Comparison of ENCODE assay signal across 24 cellular contexts in genomic region chr1:212937034-212937433, GRCh38. TPM values are rescaled to one million over a fixed set of nuclear protein-coding genes. Genes with fewer than 3 reads are reported as not detected.
A peak's percentile ranks its signal among the peaks of the same experiment; 100 is the strongest.
DNase-seq lines count a peak whose midpoint lies in the region; ATAC-seq, FAIRE-seq and TF ChIP-seq lines count a peak whose summit lies in the region.
"Had no signal": no experiment of that assay in that cellular context is flagged by ENCODE, and none has a peak within 500 bp of the region (broad histone marks: within the 10 kb centered on the region; RNA-seq: fewer than 3 reads in every experiment).

No MANE protein-coding gene starts in this region.

- H3K9me3 ChIP-seq in hepatocyte (ENCODE audit: low read depth) (no peaks in the 10 kb centered on the region), HepG2 (ENCODE audit: low read length) (no peaks in the 10 kb centered on the region)

- no peak overlapping the region for H3K9ac ChIP-seq in HepG2 (ENCODE audit: insufficient read depth, low read depth, low read length)
- H3K9ac ChIP-seq: BLaER1 had no signal

- TF ChIP-seq RAD21 in HepG2 (CRISPR knock-in tag; IDR thresholded peaks at IDR 0.05) = no peak

- no peak overlapping the region for H2AFZ ChIP-seq in hepatocyte
- H2AFZ ChIP-seq in HepG2 (ENCODE audit: low read length) = no peak overlapping the region

- DNase-seq in NCI-H2171 treated with DMSO at 0.1 percent for 48 hours (lab: John Stamatoyannopoulos, UW) (peak; percentile 42), NCI-H2171 (lab: John Stamatoyannopoulos, UW) (no peak), hepatocyte (ENCODE audit: low spot score) (peak; percentile 8), HepG2 (ENCODE audit: low spot score) (no peak), posterior cingulate gyrus (no peak), GM13977 (ENCODE audit: low spot score) (no peak)
- DNase-seq: 8988T; ACHN; BE2C; C1 segment of cervical spinal cord; CD4-positive, alpha-beta memory T cell; CD8-positive, alpha-beta memory T cell; COR-L47; DMS79 treated with DMSO at 0.1 percent for 48 hours; GF-D8 had no signal

- no peaks in the 10 kb centered on the region for H3K36me3 ChIP-seq in hepatocyte (replicated peaks; ENCODE audit: insufficient read depth, low read depth)
- H3K36me3 ChIP-seq in HepG2 (replicated peaks in 1 of 2; ENCODE audit: control insufficient read depth in 1 of 2, insufficient read depth in 2 of 2, low read length in 2 of 2) = no peaks in the 10 kb centered on the region
- H3K36me3 ChIP-seq: BE2C, BLaER1 had no signal

- H3K79me2 ChIP-seq in hepatocyte (no peaks in the 10 kb centered on the region), HepG2 (ENCODE audit: insufficient read depth, low read length) (no peaks in the 10 kb centered on the region)

- no peaks in the 10 kb centered on the region for H3K27me3 ChIP-seq in hepatocyte
- no peaks in the 10 kb centered on the region for H3K27me3 ChIP-seq in HepG2 (ENCODE audit: control insufficient read depth in 1 of 2, insufficient read depth in 2 of 2, low read length in 2 of 2)
- H3K27me3 ChIP-seq: BE2C, BLaER1 had no signal

- no peak overlapping the region for H3K4me2 ChIP-seq in hepatocyte
- H3K4me2 ChIP-seq in HepG2 (ENCODE audit: low read depth, low read length) = peak overlapping the region; percentile 11; the same call in 1 of the 2 replicates
- H3K4me2 ChIP-seq: BLaER1 had no signal

- ATAC-seq in HepG2 (peak; percentile 90), GM18873 (IDR thresholded peaks at IDR 0.05; ENCODE audit: low FRiP score, unreplicated experiment) (no peak)

- in situ Hi-C loops in HepG2 (cut with HindIII; ENCODE audit: extremely low pct_ligation_motif_present, low pct_unique_long_range_greater_than_20kb) (no loop called here), GM13977 (cut with MboI; ENCODE audit: low pct_unique_long_range_greater_than_20kb, low sequenced_read_pairs, unreplicated experiment) (no loop called here)

- no peaks in the 10 kb centered on the region for H4K20me1 ChIP-seq in hepatocyte (ENCODE audit: insufficient read depth, poor library complexity, severe bottlenecking)
- no peaks in the 10 kb centered on the region for H4K20me1 ChIP-seq in HepG2 (ENCODE audit: insufficient read depth, low read length)
- H4K20me1 ChIP-seq: BLaER1 had no signal

- H3K27ac ChIP-seq in hepatocyte (no peak overlapping the region), HepG2 (ENCODE audit: extremely low read length, insufficient read depth, low read length) (peak overlapping the region; percentile 48)
- H3K27ac ChIP-seq: BLaER1 had no signal

- TF ChIP-seq CTCF in hepatocyte (IDR thresholded peaks at IDR 0.05; ENCODE audit: poor library complexity) (no peak), HepG2 (CRISPR knock-in tag; IDR thresholded peaks at IDR 0.05) (no peak), GM13977 (IDR thresholded peaks at IDR 0.05; ENCODE audit: extremely low read depth, insufficient read depth, missing control alignments) (no peak)

- intact Hi-C loops in HepG2 (cut with micrococcal nuclease; ENCODE audit: unreplicated experiment) = no loop called here
- intact Hi-C loops in posterior cingulate gyrus (cut with DNase I) = no loop called here

- H3K4me1 ChIP-seq in hepatocyte (ENCODE audit: insufficient read depth) (no peaks in the 10 kb centered on the region), HepG2 (ENCODE audit: insufficient read depth, low read length) (peaks cover 39% of the 10 kb centered on the region)
- H3K4me1 ChIP-seq: BE2C, BLaER1 had no signal

- no peak for TF ChIP-seq POLR2A in HepG2 (IDR thresholded peaks at IDR 0.05; ENCODE audit: insufficient read depth in 1 of 2, low read depth in 2 of 2, low read length in 2 of 2)

- H3K4me3 ChIP-seq in hepatocyte (no peak overlapping the region), HepG2 (replicated peaks in 1 of 3; ENCODE audit: insufficient read depth in 1 of 3, low read depth in 2 of 3, low read length in 3 of 3) (no peak overlapping the region)
- H3K4me3 ChIP-seq: BLaER1 had no signal

- no peak for FAIRE-seq in HepG2 (lab: Jason Lieb, UNC)
- FAIRE-seq: A204.1, D721Med, G401.6, GM12891, GM18507, GM19239 had no signal

- POLR2A ChIA-PET in HepG2 (lab: Yijun Ruan, JAX) = no interaction called here

- H3K9me2 ChIP-seq in hepatocyte (replicated peaks; ENCODE audit: insufficient read depth) = no peaks in the 10 kb centered on the region

- TF ChIP-seq EP300 in HepG2 (IDR thresholded peaks at IDR 0.05; ENCODE audit: low read depth in 2 of 2, low read length in 2 of 2) (0 out of 4 replicates have a peak, but pooled peaks of 1 of the 2 experiments have one; percentile 29), HepG2 (CRISPR knock-in tag; IDR thresholded peaks at IDR 0.05; ENCODE audit: borderline replicate concordance) (no peak)

- CTCF ChIA-PET in HepG2 (lab: Yijun Ruan, JAX; ENCODE audit: low intra/inter-chr PET ratio, low total read pairs) = no interaction called here

- BruUV-seq in HepG2 (replicated peaks; lab: Mats Ljungman, UMichigan) = no TSS peak

- 95% methylated on average over 3 of the region's 3 CpGs for WGBS in hepatocyte (ENCODE audit: low lambda C conversion rate, missing lambda C conversion rate)
- WGBS in HepG2 (ENCODE audit: low lambda C conversion rate) = 36% methylated on average over 3 of the region's 3 CpGs

TF ChIP-seq in HepG2, 621 proteins besides CTCF, POLR2A, EP300 and RAD21 (continues in another document):
- no peak for TF ChIP-seq ZNF20 (CRISPR knock-in tag; IDR thresholded peaks at IDR 0.05)
- TF ChIP-seq AHDC1 (CRISPR knock-in tag; IDR thresholded peaks at IDR 0.05; ENCODE audit: borderline replicate concordance) = 0 out of 2 replicates have a peak, but pooled peaks have one; percentile 38
- no peak for TF ChIP-seq ARNT2 (CRISPR knock-in tag; IDR thresholded peaks at IDR 0.05; ENCODE audit: low read depth)

RNA-seq across cellular contexts. Expression of gene VASH2, which starts 13.3 kb away (rescaled TPM):
- total RNA-seq in hepatocyte = 3.6 and 4.5 TPM in 2 replicates
- polyA plus RNA-seq in hepatocyte = 0.96 and 3.0 TPM in 2 replicates
- total RNA-seq in HepG2 (2016; rRNA removed; fragmentation: Illumina TruSeq; extraction: Trizol) = 0.74 and 1.00 TPM in 2 replicates
- 0.44 and 0.61 TPM in 2 replicates for total RNA-seq in HepG2 (2016; cell fraction: cytosol; rRNA removed; fragmentation: Illumina TruSeq; extraction: Trizol; ENCODE audit: low read depth)
- total RNA-seq in HepG2 (2016; cell fraction: insoluble cytoplasmic fraction; rRNA removed; fragmentation: Illumina TruSeq; extraction: Trizol) = 0.59 and 1.1 TPM in 2 replicates
- 0.65 and 0.76 TPM in 2 replicates for total RNA-seq in HepG2 (2016; cell fraction: membrane; rRNA removed; fragmentation: Illumina TruSeq; extraction: Trizol)
- 1.6 and 2.0 TPM in 2 replicates for total RNA-seq in HepG2 (2016; cell fraction: nucleus; rRNA removed; fragmentation: Illumina TruSeq; extraction: Trizol)
- polyA plus RNA-seq in HepG2 (2011; rRNA removed) = 0.44 and 0.60 TPM in 2 replicates
- polyA plus RNA-seq in HepG2 (2011; cell fraction: cytosol; rRNA removed) = 0.21 and 0.33 TPM in 2 replicates
- polyA plus RNA-seq in HepG2 (2011; cell fraction: nucleus; rRNA removed) = 1.6 and 1.8 TPM in 2 replicates
- 0.51 and 0.68 TPM in 2 replicates for polyA plus RNA-seq in HepG2 (2012)
- 0.14 and 0.27 TPM in 2 replicates for polyA plus RNA-seq in HepG2 (2016; cell fraction: cytosol; fragmentation: Illumina TruSeq; extraction: Trizol; ENCODE audit: low read depth)
- 1.1 and 1.3 TPM in 2 replicates for polyA plus RNA-seq in HepG2 (2016; cell fraction: insoluble cytoplasmic fraction; fragmentation: Illumina TruSeq; extraction: Trizol; ENCODE audit: low read depth)
- 0.55 and 0.78 TPM in 2 replicates for polyA plus RNA-seq in HepG2 (2016; cell fraction: membrane; fragmentation: Illumina TruSeq; extraction: Trizol; ENCODE audit: low read depth)
- polyA plus RNA-seq in HepG2 (2016; cell fraction: nucleus; fragmentation: Illumina TruSeq; extraction: Trizol; ENCODE audit: insufficient read depth, low read depth) = 2.2 and 2.6 TPM in 2 replicates
- polyA minus RNA-seq in HepG2 (2011; rRNA and poly(A)+ RNA removed; ENCODE audit: low replicate concordance) = 3.1 and 3.3 TPM in 2 replicates
- 0.40 and 0.62 TPM in 2 replicates for polyA minus RNA-seq in HepG2 (2011; cell fraction: cytosol; rRNA and poly(A)+ RNA removed)
- 3.0 and 3.5 TPM in 2 replicates for polyA minus RNA-seq in HepG2 (2011; cell fraction: nucleus; rRNA and poly(A)+ RNA removed)
- total RNA-seq: CD4-positive, alpha-beta memory T cell had no signal
- polyA plus RNA-seq: CD14-positive monocyte; CD8-positive, alpha-beta memory T cell had no signal

Comparison
In these comparisons a context has a peak if more than half of its experiments do, and no peak if none do; other contexts are left out.
1. DNase-seq: peak in NCI-H2171 treated with DMSO at 0.1 percent for 48 hours (single experiment) and hepatocyte (single experiment); none in NCI-H2171 (single experiment), HepG2 (single experiment), posterior cingulate gyrus (0 of 10) and GM13977 (single experiment).